In the genomic region with DNA sequence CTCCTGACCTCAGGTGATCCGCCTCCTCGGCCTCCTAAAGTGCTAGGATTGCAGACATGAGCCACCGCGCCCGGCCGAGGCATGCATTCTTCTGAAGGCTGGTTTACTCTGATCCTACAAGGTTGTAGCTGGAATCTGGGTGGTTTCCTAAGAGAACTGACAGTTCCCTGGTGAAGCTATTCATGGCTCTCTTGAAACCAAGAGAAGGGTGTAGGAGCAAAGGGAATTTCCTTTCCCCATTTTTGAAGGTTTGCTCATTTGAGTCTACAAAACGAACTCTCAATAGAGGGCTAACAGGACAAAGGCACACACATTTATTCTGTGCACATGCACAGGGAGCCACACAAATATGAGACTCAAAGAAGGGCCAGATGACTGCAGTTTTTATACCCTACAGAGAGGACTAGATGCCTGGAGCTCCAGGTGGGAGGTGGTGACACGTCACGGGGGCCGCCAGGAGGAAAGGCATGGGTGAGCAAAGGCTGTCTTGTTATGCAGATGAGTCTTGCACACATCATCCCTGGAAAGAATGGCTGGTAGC, we compare ENCODE assay signal across 16 cellular contexts. TPM values are rescaled to one million over a fixed set of nuclear protein-coding genes. Genes with fewer than 3 reads are reported as not detected.
A peak's percentile ranks its signal among the peaks of the same experiment; 100 is the strongest.
DNase-seq lines count a peak whose midpoint lies in the region; ATAC-seq, FAIRE-seq and TF ChIP-seq lines count a peak whose summit lies in the region.
"Had no signal": no experiment of that assay in that cellular context is flagged by ENCODE, and none has a peak within 500 bp of the region (broad histone marks: within the 10 kb centered on the region; RNA-seq: fewer than 3 reads in every experiment).

No MANE protein-coding gene starts in this region.

- DNase-seq in LHCN-M2 (ENCODE audit: low read depth): peak; percentile 70
- DNase-seq in osteoblast (ENCODE audit: insufficient read length, low spot score, missing footprints): peak; percentile 39
- DNase-seq in right atrium auricular region (ENCODE audit: low spot score): no peak
- DNase-seq in NCI-H1436 (lab: John Stamatoyannopoulos, UW): no peak
- DNase-seq in GM19239 (ENCODE audit: insufficient read length, low spot score): no peak
- no peak for DNase-seq in foreskin fibroblast
- DNase-seq: cortex of kidney, DMS79, GOT3, NCI-H1048, SIG-M5 had no signal

- H3K4me1 ChIP-seq in ACC112 (ENCODE audit: control insufficient read depth, insufficient read depth, low read length, unreplicated experiment): peaks cover 51% of the 10 kb centered on the region
- H3K4me1 ChIP-seq in osteoblast (ENCODE audit: insufficient read depth, low read length): peaks cover 39% of the 10 kb centered on the region
- peaks cover 0 to 19% of the 10 kb centered on the region in 2 donors for H3K4me1 ChIP-seq in right atrium auricular region
- H3K4me1 ChIP-seq: neural progenitor cell had no signal

- H3K36me3 ChIP-seq in ACC112 (ENCODE audit: insufficient read depth, low read length) (no peaks in the 10 kb centered on the region), osteoblast (ENCODE audit: insufficient read depth, low read length) (no peaks in the 10 kb centered on the region), right atrium auricular region (no peaks in the 10 kb centered on the region)
- H3K36me3 ChIP-seq: neural progenitor cell had no signal

- H2AFZ ChIP-seq in ACC112 (ENCODE audit: low read length, unreplicated experiment): no peak overlapping the region
- H2AFZ ChIP-seq in osteoblast (ENCODE audit: low read length): no peak overlapping the region
- H2AFZ ChIP-seq: neural progenitor cell had no signal

- peak overlapping the region; percentile 95 for H3K27ac ChIP-seq in ACC112 (ENCODE audit: low read depth, low read length)
- H3K27ac ChIP-seq in osteoblast (ENCODE audit: low read depth, low read length): no peak overlapping the region
- no peak overlapping the region for H3K27ac ChIP-seq in right atrium auricular region
- H3K27ac ChIP-seq: neural progenitor cell had no signal

- no peak overlapping the region for H3K4me3 ChIP-seq in ACC112 (ENCODE audit: low read depth, low read length)
- no peak overlapping the region for H3K4me3 ChIP-seq in osteoblast (ENCODE audit: insufficient read depth, low read length)
- H3K4me3 ChIP-seq in right atrium auricular region: no peak overlapping the region
- H3K4me3 ChIP-seq in foreskin fibroblast (ENCODE audit: low read depth in 1 of 2, low read length in 2 of 2): no peak overlapping the region
- H3K4me3 ChIP-seq: neural progenitor cell had no signal

- H3K79me2 ChIP-seq in ACC112 (ENCODE audit: control insufficient read depth, insufficient read depth, low read length, unreplicated experiment) (no peaks in the 10 kb centered on the region), osteoblast (ENCODE audit: insufficient read depth, low read length) (no peaks in the 10 kb centered on the region)

- H3K4me2 ChIP-seq in osteoblast (ENCODE audit: insufficient read depth, low read length): no peak overlapping the region
- H3K4me2 ChIP-seq: neural progenitor cell had no signal

- H3K9me3 ChIP-seq in osteoblast (ENCODE audit: low read depth, low read length): no peaks in the 10 kb centered on the region
- H3K9me3 ChIP-seq in right atrium auricular region: no peaks in the 10 kb centered on the region

- H3K27me3 ChIP-seq in ACC112 (ENCODE audit: insufficient read depth, low read length) (no peaks in the 10 kb centered on the region), osteoblast (ENCODE audit: insufficient read depth, low read length) (no peaks in the 10 kb centered on the region), right atrium auricular region (no peaks in the 10 kb centered on the region)
- H3K27me3 ChIP-seq: neural progenitor cell had no signal

- no peak for FAIRE-seq in GM19239 (lab: Jason Lieb, UNC)
- FAIRE-seq: GM12891, TTC549 had no signal

- H4K20me1 ChIP-seq in osteoblast (ENCODE audit: insufficient read depth, low read length): no peaks in the 10 kb centered on the region

- ATAC-seq in esophagus mucosa: peak; percentile 12

- TF ChIP-seq CTCF in osteoblast (IDR thresholded peaks at IDR 0.05; ENCODE audit: extremely low read depth, low read depth, low read length): no peak
- no peak for TF ChIP-seq CTCF in right atrium auricular region (IDR thresholded peaks at IDR 0.05)
- no peak for TF ChIP-seq CTCF in foreskin fibroblast (IDR thresholded peaks at IDR 0.05; ENCODE audit: low read depth, low read length)

RNA-seq across cellular contexts. Expression of a gene that starts 49.5 kb away (rescaled TPM):
- total RNA-seq in LHCN-M2 (2014; rRNA removed): 313 and 316 TPM in 2 replicates
- 106 TPM for polyA plus RNA-seq in LHCN-M2 (2012)
- total RNA-seq in esophagus mucosa: 25.4 TPM
- 60.4 and 69.5 TPM in 2 replicates for total RNA-seq in osteoblast
- total RNA-seq in right atrium auricular region: 10 to 100 TPM; 33.0 to 34.5 TPM

Comparison
In these comparisons a context has a peak if more than half of its experiments do, and no peak if none do; other contexts are left out.
1. DNase-seq: peak in LHCN-M2 (single experiment) and osteoblast (single experiment); none in right atrium auricular region (single experiment), NCI-H1436 (single experiment), GM19239 (single experiment) and foreskin fibroblast (0 of 2).